Comparison of ENCODE assay signal across 10 cellular contexts in the genomic region with DNA sequence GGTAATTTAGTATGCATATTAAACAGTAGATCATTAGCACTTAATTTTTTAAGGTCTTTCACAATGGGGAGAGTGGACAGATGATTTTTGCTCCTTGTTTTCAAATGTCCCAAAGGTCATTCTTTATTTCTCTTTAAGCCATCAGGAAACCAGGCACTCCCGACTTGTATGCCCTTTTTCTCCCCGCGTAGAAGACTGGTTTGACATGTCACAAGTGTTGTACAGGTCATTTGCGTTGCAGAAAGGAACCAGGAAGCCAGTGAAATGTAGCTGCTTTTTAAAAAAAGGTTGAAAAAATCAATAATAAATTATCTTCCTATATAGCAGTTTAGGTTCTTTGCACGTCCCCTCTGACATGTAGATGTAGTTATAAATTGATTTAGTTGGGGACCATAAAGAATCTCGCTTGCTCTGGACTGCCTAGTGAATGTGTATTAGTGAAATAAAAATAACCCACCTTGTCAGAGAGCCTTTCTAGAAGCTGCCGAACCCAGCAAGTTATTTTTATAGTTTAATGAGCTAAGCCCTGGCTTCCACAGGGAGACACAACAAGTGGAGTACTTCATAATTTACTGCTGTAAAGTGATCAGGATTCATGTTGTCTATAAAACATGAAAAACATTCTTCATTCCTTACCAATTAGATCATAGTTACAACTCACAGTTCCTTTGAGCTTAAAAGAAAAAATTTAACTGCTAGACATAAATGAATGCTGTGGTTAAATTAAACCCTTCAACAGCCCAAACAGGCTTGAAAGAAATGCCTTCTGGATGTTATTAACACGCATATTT.
DNase-seq lines count a peak whose midpoint lies in the region; ATAC-seq and TF ChIP-seq lines count a peak whose summit lies in the region.
"Had no signal": no experiment of that assay in that cellular context is flagged by ENCODE, and none has a peak within 500 bp of the region (broad histone marks: within the 10 kb centered on the region; RNA-seq: fewer than 3 reads in every experiment).

No MANE protein-coding gene starts in this region.

- no peak overlapping the region for H2BK120ac ChIP-seq in trophoblast cell (ENCODE audit: insufficient read depth, low read length, poor library complexity)

- POLR2A ChIA-PET in PC-3 (lab: Charles Lee; ENCODE audit: unreplicated experiment), result interaction anchor here (0.5 to 0.7 kb wide), 2 partner anchors 109 to 251 kb away, joined by 3 read pairs; no protein-coding TSS in a partner anchor
- POLR2A ChIA-PET in activated CD4-positive, alpha-beta T cell treated with anti-CD3 and anti-CD28 coated beads for 36 hours (lab: Charles Lee), result no interaction called here

- no peaks in the 10 kb centered on the region for H3K9me2 ChIP-seq in PC-3 (replicated peaks; ENCODE audit: low read length)
- H3K9me2 ChIP-seq in MM.1S (replicated peaks; ENCODE audit: insufficient read depth, low read length), result no peaks in the 10 kb centered on the region

- TF ChIP-seq CTCF in PC-3 (conservative IDR thresholded peaks at IDR 0.05; ENCODE audit: low read depth, low read length), result no peak
- no peak for TF ChIP-seq CTCF in fibroblast of mammary gland (conservative IDR thresholded peaks at IDR 0.05; ENCODE audit: control insufficient read depth, insufficient read depth, low read depth, low read length)
- no peak for TF ChIP-seq CTCF in MM.1S (IDR thresholded peaks at IDR 0.05; ENCODE audit: low read length)

- no peak overlapping the region for H2AK5ac ChIP-seq in trophoblast cell (ENCODE audit: low read length)

- H2BK12ac ChIP-seq in trophoblast cell (ENCODE audit: low read length), result no peak overlapping the region

- H2AFZ ChIP-seq in PC-3 (ENCODE audit: low read length) (peak overlapping the region; percentile 15; the same call in 1 of the 2 replicates), trophoblast cell (ENCODE audit: insufficient read depth, low read length, poor library complexity) (no peak overlapping the region), MM.1S (ENCODE audit: low read length) (no peak overlapping the region)

- no peaks in the 10 kb centered on the region for H3K79me1 ChIP-seq in trophoblast cell (ENCODE audit: low read length)

- H3K9ac ChIP-seq in PC-3 (ENCODE audit: low read length) (no peak overlapping the region), trophoblast cell (ENCODE audit: low read length) (no peak overlapping the region), MM.1S (ENCODE audit: low read length) (no peak overlapping the region)

- H3K36me3 ChIP-seq in PC-3 (ENCODE audit: low read depth, low read length) (no peaks in the 10 kb centered on the region), trophoblast cell (ENCODE audit: control insufficient read depth in 1 of 2, insufficient read depth in 2 of 2, low read length in 2 of 2) (no peaks in the 10 kb centered on the region), MM.1S (replicated peaks; ENCODE audit: insufficient read depth, low read length) (no peaks in the 10 kb centered on the region)

- no peak overlapping the region for H3K23ac ChIP-seq in trophoblast cell (ENCODE audit: low read length)

- peaks cover 3% of the 10 kb centered on the region for H3K9me3 Mint-ChIP-seq in activated CD4-positive, alpha-beta T cell treated with anti-CD3 and anti-CD28 coated beads for 36 hours (ENCODE audit: low read depth)

- no peaks in the 10 kb centered on the region for H3K36me3 Mint-ChIP-seq in activated CD4-positive, alpha-beta T cell treated with anti-CD3 and anti-CD28 coated beads for 36 hours (ENCODE audit: low read depth)
- H3K36me3 Mint-ChIP-seq: activated naive CD8-positive, alpha-beta T cell had no signal

- no peak overlapping the region for H3K18ac ChIP-seq in trophoblast cell (ENCODE audit: low read length)

- ATAC-seq in PC-3 (peak; percentile 87), HG02981 (IDR thresholded peaks at IDR 0.05; ENCODE audit: unreplicated experiment) (no peak), HG02623 (IDR thresholded peaks at IDR 0.05; ENCODE audit: unreplicated experiment) (no peak)
- no peak for ATAC-seq in activated CD4-positive, alpha-beta T cell treated with anti-CD3 and anti-CD28 coated beads for 36 hours

- H3F3A ChIP-seq in PC-3 (ENCODE audit: low read length, unreplicated experiment) (no peaks in the 10 kb centered on the region), MM.1S (ENCODE audit: insufficient read depth, low read length) (no peaks in the 10 kb centered on the region)

- H3K27ac ChIP-seq in PC-3 (ENCODE audit: low read length) (no peak overlapping the region), trophoblast cell (ENCODE audit: low read depth, low read length) (peak overlapping the region; percentile 3), MM.1S (ENCODE audit: low read length) (no peak overlapping the region)

- no CpG with 5 or more reads among the region's 8 CpGs for WGBS in trophoblast cell (ENCODE audit: extremely low coverage, insufficient coverage, insufficient read length)

- H3K79me2 ChIP-seq in PC-3 (ENCODE audit: low read length) (no peaks in the 10 kb centered on the region), trophoblast cell (ENCODE audit: control insufficient read depth, insufficient read depth, low read length, poor library complexity) (no peaks in the 10 kb centered on the region), MM.1S (ENCODE audit: low read length) (no peaks in the 10 kb centered on the region)

- H3K4ac ChIP-seq in trophoblast cell (ENCODE audit: low read depth, low read length), result no peak overlapping the region

- BruUV-seq in PC-3 (replicated peaks; lab: Mats Ljungman, UMichigan), result no TSS peak

- no peak overlapping the region for H4K8ac ChIP-seq in trophoblast cell (ENCODE audit: low read depth, low read length)

- H3K4me3 ChIP-seq in PC-3 (ENCODE audit: low read length) (no peak overlapping the region), fibroblast of mammary gland (ENCODE audit: control insufficient read depth, low read depth, low read length) (no peak overlapping the region), trophoblast cell (ENCODE audit: low read depth, low read length) (no peak overlapping the region), MM.1S (ENCODE audit: low read length) (no peak overlapping the region)

- CTCF ChIA-PET in PC-3 (lab: Charles Lee), result no interaction called here
- CTCF ChIA-PET in activated CD4-positive, alpha-beta T cell treated with anti-CD3 and anti-CD28 coated beads for 36 hours (lab: Charles Lee), result no interaction called here

- no peak overlapping the region for H4K91ac ChIP-seq in trophoblast cell (ENCODE audit: low read depth, low read length)

- H3K4me1 Mint-ChIP-seq in activated CD4-positive, alpha-beta T cell treated with anti-CD3 and anti-CD28 coated beads for 36 hours, result no peaks in the 10 kb centered on the region

- intact Hi-C loops in PC-3 (cut with micrococcal nuclease), result loop anchor here (10.0 kb wide), 1 partner anchor 242 kb away; no protein-coding TSS in a partner anchor
- intact Hi-C loops in activated CD4-positive, alpha-beta T cell treated with anti-CD3 and anti-CD28 coated beads for 36 hours (cut with DNase I, micrococcal nuclease), result no loop called here

- no peak overlapping the region for H4K12ac ChIP-seq in trophoblast cell (ENCODE audit: low read depth, low read length)

- H3K4me3 Mint-ChIP-seq in activated CD4-positive, alpha-beta T cell treated with anti-CD3 and anti-CD28 coated beads for 36 hours, result no peak overlapping the region
- H3K4me3 Mint-ChIP-seq: activated naive CD8-positive, alpha-beta T cell; H9 had no signal

- DNase-seq in GM03348 (ENCODE audit: low spot score) (peak; percentile 62), PC-3 (peak; percentile 53), fibroblast of mammary gland (ENCODE audit: low read depth) (peak; percentile 58), trophoblast cell (peak in 1 of 2 donors; percentile 45), MM.1S (no peak)
- DNase-seq in activated CD4-positive, alpha-beta T cell treated with anti-CD3 and anti-CD28 coated beads for 36 hours, result no peak
- DNase-seq: H9 had no signal

- peaks cover 4% of the 10 kb centered on the region for H3K4me1 ChIP-seq in PC-3 (ENCODE audit: insufficient read depth, low read length)
- H3K4me1 ChIP-seq in trophoblast cell (ENCODE audit: control insufficient read depth in 1 of 2, insufficient read depth in 2 of 2, low read length in 2 of 2), result no peaks in the 10 kb centered on the region
- no peaks in the 10 kb centered on the region for H3K4me1 ChIP-seq in MM.1S (ENCODE audit: low read length)

- H3K14ac ChIP-seq in trophoblast cell (ENCODE audit: low read length), result no peak overlapping the region

- H4K20me1 ChIP-seq in PC-3 (ENCODE audit: low read length) (no peaks in the 10 kb centered on the region), MM.1S (ENCODE audit: insufficient read depth, low read length) (no peaks in the 10 kb centered on the region)

- H3K27me3 ChIP-seq in PC-3 (ENCODE audit: low read length) (no peaks in the 10 kb centered on the region), trophoblast cell (ENCODE audit: insufficient read depth, low read length) (no peaks in the 10 kb centered on the region), MM.1S (replicated peaks; ENCODE audit: insufficient read depth, low read length) (no peaks in the 10 kb centered on the region)

- no peak overlapping the region for H3K27ac Mint-ChIP-seq in activated CD4-positive, alpha-beta T cell treated with anti-CD3 and anti-CD28 coated beads for 36 hours
- H3K27ac Mint-ChIP-seq: activated naive CD8-positive, alpha-beta T cell; H9 had no signal

- H3K9me3 ChIP-seq in PC-3 (ENCODE audit: low read length) (no peaks in the 10 kb centered on the region), trophoblast cell (ENCODE audit: insufficient read depth, low read depth, low read length) (no peaks in the 10 kb centered on the region), MM.1S (replicated peaks; ENCODE audit: insufficient read depth, low read length) (no peaks in the 10 kb centered on the region)

- H3K27me3 Mint-ChIP-seq in activated CD4-positive, alpha-beta T cell treated with anti-CD3 and anti-CD28 coated beads for 36 hours, result no peaks in the 10 kb centered on the region
- H3K27me3 Mint-ChIP-seq: activated naive CD8-positive, alpha-beta T cell had no signal

- H2BK5ac ChIP-seq in trophoblast cell (ENCODE audit: low read depth, low read length, poor library complexity), result no peak overlapping the region

- peak overlapping the region; percentile 35; the same call in 1 of the 2 replicates for H3K4me2 ChIP-seq in PC-3 (ENCODE audit: low read length)
- peak overlapping the region; percentile 6 for H3K4me2 ChIP-seq in trophoblast cell (ENCODE audit: low read length)
- no peak overlapping the region for H3K4me2 ChIP-seq in MM.1S (ENCODE audit: low read depth, low read length)

Comparison
In these comparisons a context has a peak if more than half of its experiments do, and no peak if none do; other contexts are left out.
1. DNase-seq: peak in GM03348 (single experiment), PC-3 (single experiment) and fibroblast of mammary gland (single experiment); none in MM.1S (single experiment) and activated CD4-positive, alpha-beta T cell treated with anti-CD3 and anti-CD28 coated beads for 36 hours (single experiment).